18 cellular contexts compared by ENCODE assay signal in the genomic region with DNA sequence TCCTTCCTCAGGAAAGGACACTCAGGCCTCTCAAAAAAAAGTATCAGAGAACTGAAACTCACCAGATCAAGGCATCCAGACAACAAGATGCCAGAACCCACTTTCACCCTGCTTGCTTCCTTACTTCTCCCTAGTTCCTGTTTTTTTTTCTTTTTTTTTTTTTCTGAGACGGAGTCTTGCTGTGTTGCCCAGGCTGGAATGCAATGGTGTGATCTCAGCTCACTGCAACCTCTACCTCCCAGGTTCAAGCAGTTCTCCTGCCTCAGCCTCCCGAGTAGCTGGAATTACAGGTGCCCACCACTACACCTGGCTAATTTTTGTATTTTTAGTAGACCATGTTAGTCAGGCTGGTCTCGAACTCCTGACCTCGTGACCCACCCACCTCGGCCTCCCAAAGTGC. TPM values are rescaled to one million over a fixed set of nuclear protein-coding genes. Genes with fewer than 3 reads are reported as not detected.
"Had no signal": no experiment of that assay in that cellular context is flagged by ENCODE, and none has a peak within 500 bp of the region (broad histone marks: within the 10 kb centered on the region; RNA-seq: fewer than 3 reads in every experiment).

No MANE protein-coding gene starts in this region.

RNA-seq across cellular contexts. Expression of gene C11orf86, which starts 13.3 kb away (rescaled TPM):
- total RNA-seq: kidney; left lung; liver; lower lobe of right lung; mammary epithelial cell; mucosa of gallbladder; naive thymus-derived CD8-positive, alpha-beta T cell; occipital lobe; osteocyte; posterior vena cava; psoas muscle; sigmoid colon; spleen; subcutaneous adipose tissue; suprapubic skin; thoracic aorta; upper lobe of right lung had no signal
- polyA plus RNA-seq: immature natural killer cell; mammary epithelial cell; naive thymus-derived CD8-positive, alpha-beta T cell had no signal
